Comparison of ENCODE assay signal across 9 cellular contexts in genomic region chr17:4655933-4656332, GRCh38. TPM values are rescaled to one million over a fixed set of nuclear protein-coding genes. Genes with fewer than 3 reads are reported as not detected.
DNase-seq lines count a peak whose midpoint lies in the region; ATAC-seq, FAIRE-seq and TF ChIP-seq lines count a peak whose summit lies in the region.
"Not testable (repeated sequence)": the region's sequence is repeated elsewhere in the genome, so short reads cannot be mapped to it uniquely, and the experiment has no call there.
"Had no signal": no experiment of that assay in that cellular context is flagged by ENCODE, and none has a peak within 500 bp of the region (broad histone marks: within the 10 kb centered on the region; RNA-seq: fewer than 3 reads in every experiment).

No MANE protein-coding gene starts in this region.

- not testable (repeated sequence) for H3K9me3 ChIP-seq in DND-41 (ENCODE audit: insufficient read depth, low read length, severe bottlenecking); K562 (replicated peaks; ENCODE audit: control insufficient read depth, insufficient read depth, low read depth, low read length); H1 (ENCODE audit: insufficient read depth in 2 of 2, low read depth in 1 of 2, low read length in 1 of 2); HepG2 (ENCODE audit: low read length)

- not testable (repeated sequence) for TF ChIP-seq RAD21 in K562 (CRISPR knock-in tag; conservative IDR thresholded peaks at IDR 0.05 in 1 of 2, IDR thresholded peaks at IDR 0.05 in 1 of 2); H1 (IDR thresholded peaks at IDR 0.05 in 1 of 2, conservative IDR thresholded peaks at IDR 0.05 in 1 of 2; ENCODE audit: low read depth in 2 of 2, low read length in 2 of 2); HepG2 (CRISPR knock-in tag; IDR thresholded peaks at IDR 0.05)

- H2BK5ac ChIP-seq in H1 (ENCODE audit: low read depth, low read length) = not testable (repeated sequence)

- POLR2A ChIA-PET in WTC11 (lab: Charles Lee); K562 (lab: Yijun Ruan, JAX); HepG2 (lab: Yijun Ruan, JAX): not testable (repeated sequence)
- POLR2A ChIA-PET in H1 (lab: Charles Lee; ENCODE audit: partially characterized antibody) = interaction anchor here (1.3 to 1.5 kb wide), 4 partner anchors 8 to 53 kb away, joined by 3 to 8 read pairs (median 4); no protein-coding TSS in a partner anchor

- H3K27me3 ChIP-seq in DND-41 (ENCODE audit: insufficient read depth, low read length, poor library complexity); K562 (ENCODE audit: control insufficient read depth in 2 of 2, insufficient read depth in 2 of 2, low read length in 2 of 2); H1 (replicated peaks in 1 of 4; ENCODE audit: control insufficient read depth in 3 of 4, extremely low read depth in 1 of 4, insufficient read depth in 3 of 4, low read length in 3 of 4); HepG2 (ENCODE audit: control insufficient read depth in 1 of 2, insufficient read depth in 2 of 2, low read length in 2 of 2): not testable (repeated sequence)

- not testable (repeated sequence) for H3K36me3 Mint-ChIP-seq in WTC11

- ATAC-seq in DND-41 (ENCODE audit: insufficient read depth, low read depth); WTC11; K562; HepG2: not testable (repeated sequence)

- BruUV-seq in K562 (replicated peaks; lab: Mats Ljungman, UMichigan); HepG2 (replicated peaks; lab: Mats Ljungman, UMichigan): not testable (repeated sequence)

- not testable (repeated sequence) for H2BK120ac ChIP-seq in H1 (replicated peaks; ENCODE audit: low read depth, low read length)

- not testable (repeated sequence) for H3K4me1 ChIP-seq in DND-41 (ENCODE audit: insufficient read depth, low read length); H1 (replicated peaks in 1 of 4; ENCODE audit: control insufficient read depth in 3 of 4, insufficient read depth in 4 of 4, low read length in 3 of 4); HepG2 (ENCODE audit: insufficient read depth, low read length)
- H3K4me1 ChIP-seq in K562 (replicated peaks in 1 of 2; ENCODE audit: control insufficient read depth in 2 of 2, insufficient read depth in 2 of 2, low read length in 2 of 2) = peaks cover 16 to 30% of the 10 kb centered on the region in 2 experiments; a peak in 4 of 5 replicates

- WGBS in K562 (ENCODE audit: insufficient coverage, low coverage, missing lambda C conversion rate) = 79% methylated on average over 6 of the region's 7 CpGs
- 92% methylated on average over 7 of the region's 7 CpGs; no CpG with 5 or more reads in 1 of the 2 experiments for WGBS in H1 (ENCODE audit: extremely low coverage in 1 of 2, insufficient coverage in 1 of 2, insufficient read length in 1 of 2, insufficient replicate concordance in 2 of 2, low coverage in 1 of 2, low lambda C conversion rate in 2 of 2, missing lambda C conversion rate in 1 of 2), 2 experiments
- WGBS in HepG2 (ENCODE audit: low lambda C conversion rate) = 43% methylated on average over 7 of the region's 7 CpGs

- not testable (repeated sequence) for H3K56ac ChIP-seq in H1 (replicated peaks; ENCODE audit: insufficient read length, low read depth, low read length)

- not testable (repeated sequence) for H3K4me1 Mint-ChIP-seq in WTC11

- H3K9ac ChIP-seq in DND-41 (ENCODE audit: low read depth, low read length); K562 (ENCODE audit: insufficient read depth in 1 of 2, low read depth in 2 of 2, low read length in 2 of 2); H1 (replicated peaks in 1 of 4; ENCODE audit: extremely low read depth in 1 of 4, low read depth in 3 of 4, low read length in 3 of 4); HepG2 (ENCODE audit: insufficient read depth, low read depth, low read length): not testable (repeated sequence)

- not testable (repeated sequence) for H3K79me1 ChIP-seq in H1 (ENCODE audit: low read depth, low read length)

- not testable (repeated sequence) for H3K18ac ChIP-seq in H1 (ENCODE audit: extremely low read depth, low read length)

- intact Hi-C loops in K562 (cut with micrococcal nuclease); HepG2 (cut with micrococcal nuclease; ENCODE audit: unreplicated experiment): not testable (repeated sequence)

- DNase-seq in DND-41 = peak; percentile 16
- not testable (repeated sequence) for DNase-seq in WTC11 (ENCODE audit: low spot score); K562 (ENCODE audit: extremely low read depth in 1 of 4, low spot score in 3 of 4); H1 (ENCODE audit: low read depth in 1 of 2, low spot score in 2 of 2); HepG2 (ENCODE audit: low spot score)

- H2AFZ ChIP-seq in DND-41 (ENCODE audit: low read depth, low read length); K562 (ENCODE audit: low read depth, low read length); H1 (ENCODE audit: low read length); HepG2 (ENCODE audit: low read length): not testable (repeated sequence)

- not testable (repeated sequence) for H3K9me1 ChIP-seq in K562 (ENCODE audit: control insufficient read depth, insufficient read depth, low read length)

- not testable (repeated sequence) for H3K23me2 ChIP-seq in H1 (ENCODE audit: low read depth, low read length)

- H3K27ac ChIP-seq in DND-41 (ENCODE audit: low read length); K562 (ENCODE audit: extremely low read depth, low read depth, low read length); H1 (ENCODE audit: low read depth, low read length); HepG2 (ENCODE audit: extremely low read length, insufficient read depth, low read length): not testable (repeated sequence)

- not testable (repeated sequence) for H4K20me1 ChIP-seq in DND-41 (ENCODE audit: insufficient read depth, low read length); K562 (replicated peaks; ENCODE audit: control insufficient read depth, insufficient read depth, low read length); H1 (replicated peaks in 1 of 2; ENCODE audit: control insufficient read depth in 1 of 2, insufficient read depth in 2 of 2, low read length in 2 of 2); HepG2 (ENCODE audit: insufficient read depth, low read length)

- H4K8ac ChIP-seq in H1 (ENCODE audit: extremely low read depth, insufficient read depth, low read length) = peak overlapping the region; percentile 68; the same call in 1 of the 2 replicates

- not testable (repeated sequence) for H3K9me3 Mint-ChIP-seq in WTC11

- H3K79me2 ChIP-seq in DND-41 (ENCODE audit: insufficient read depth, low read length); K562 (ENCODE audit: control insufficient read depth, insufficient read depth, low read length); H1 (ENCODE audit: control insufficient read depth in 1 of 2, insufficient read depth in 2 of 2, low read length in 2 of 2); HepG2 (ENCODE audit: insufficient read depth, low read length): not testable (repeated sequence)

- not testable (repeated sequence) for H2BK15ac ChIP-seq in H1 (ENCODE audit: low read length)

- H3K4me3 Mint-ChIP-seq in WTC11 = not testable (repeated sequence)

- H2AK5ac ChIP-seq in H1 (ENCODE audit: low read depth, low read length) = not testable (repeated sequence)

- H3K27me3 Mint-ChIP-seq in WTC11 (ENCODE audit: low read depth) = not testable (repeated sequence)

- TF ChIP-seq CTCF in DND-41 (IDR thresholded peaks at IDR 0.05; ENCODE audit: borderline replicate concordance, extremely low read depth, low read length, poor library complexity, severe bottlenecking); WTC11 (IDR thresholded peaks at IDR 0.05); K562 (IDR thresholded peaks at IDR 0.05 in 2 of 3, conservative IDR thresholded peaks at IDR 0.05 in 1 of 3; ENCODE audit: insufficient read depth in 2 of 3, low read depth in 1 of 3, low read length in 3 of 3); H1 (IDR thresholded peaks at IDR 0.05; ENCODE audit: control extremely low read depth in 1 of 3, insufficient read depth in 1 of 3, low read depth in 1 of 3, low read length in 3 of 3); HepG2 (CRISPR knock-in tag; IDR thresholded peaks at IDR 0.05): not testable (repeated sequence)

- CTCF ChIA-PET in WTC11 (lab: Charles Lee) = interaction anchor here (1.0 to 1.5 kb wide), 2 partner anchors 14 to 253 kb away, joined by 3 to 4 read pairs; partner anchors contain the start of gene ALOX15
- CTCF ChIA-PET in K562 (lab: Yijun Ruan, JAX; ENCODE audit: low intra/inter-chr PET ratio) = interaction anchor here (0.6 kb wide), 1 partner anchor 197 kb away, joined by 3 read pairs; no protein-coding TSS in a partner anchor
- CTCF ChIA-PET in H1 (lab: Charles Lee; ENCODE audit: partially characterized antibody) = interaction anchor here (1.7 kb wide), 3 partner anchors 9 to 89 kb away, joined by 3 to 7 read pairs (median 4); no protein-coding TSS in a partner anchor
- CTCF ChIA-PET in HepG2 (lab: Yijun Ruan, JAX; ENCODE audit: low intra/inter-chr PET ratio, low total read pairs) = not testable (repeated sequence)

- not testable (repeated sequence) for H2BK12ac ChIP-seq in H1 (ENCODE audit: low read depth, low read length)

- not testable (repeated sequence) for FAIRE-seq in K562 (lab: Jason Lieb, UNC); H1 (lab: Jason Lieb, UNC); HepG2 (lab: Jason Lieb, UNC)

- not testable (repeated sequence) for H4K91ac ChIP-seq in H1 (replicated peaks; ENCODE audit: insufficient read length, low read length)

- H3K23ac ChIP-seq in H1 (ENCODE audit: insufficient read length) = not testable (repeated sequence)

- H3K4me3 ChIP-seq in DND-41 (ENCODE audit: low read depth in 1 of 2, low read length in 2 of 2); K562; H1 (ENCODE audit: extremely low read depth in 1 of 4, insufficient read depth in 2 of 4, low read depth in 3 of 4, low read length in 4 of 4); HepG2 (replicated peaks in 1 of 3; ENCODE audit: insufficient read depth in 1 of 3, low read depth in 2 of 3, low read length in 3 of 3): not testable (repeated sequence)

- peak overlapping the region; percentile 36; the same call in 1 of the 2 replicates for H3K27ac Mint-ChIP-seq in WTC11

- not testable (repeated sequence) for H2BK20ac ChIP-seq in H1 (ENCODE audit: low read length)

- H4K5ac ChIP-seq in H1 (ENCODE audit: insufficient read length, low read depth, low read length) = not testable (repeated sequence)

- H3K4ac ChIP-seq in H1 (replicated peaks; ENCODE audit: insufficient read length, low read depth, low read length) = not testable (repeated sequence)

- not testable (repeated sequence) for H3K36me3 ChIP-seq in DND-41 (ENCODE audit: insufficient read depth, low read length); K562 (ENCODE audit: control insufficient read depth, insufficient read depth, low read length); H1 (ENCODE audit: control insufficient read depth in 2 of 4, insufficient read depth in 4 of 4, low read length in 3 of 4); HepG2 (replicated peaks in 1 of 2; ENCODE audit: control insufficient read depth in 1 of 2, insufficient read depth in 2 of 2, low read length in 2 of 2)

- H3K4me2 ChIP-seq in DND-41 (ENCODE audit: insufficient read depth, low read length); K562 (ENCODE audit: insufficient read depth, low read length); H1 (ENCODE audit: insufficient read depth in 1 of 2, low read depth in 2 of 2, low read length in 2 of 2); HepG2 (ENCODE audit: low read depth, low read length): not testable (repeated sequence)

- TF ChIP-seq EP300 in K562 (IDR thresholded peaks at IDR 0.05; ENCODE audit: low read length); H1 (IDR thresholded peaks at IDR 0.05; ENCODE audit: borderline replicate concordance in 1 of 2, low read depth in 2 of 2, low read length in 2 of 2); HepG2 (IDR thresholded peaks at IDR 0.05; ENCODE audit: low read depth in 2 of 2, low read length in 2 of 2); HepG2 (CRISPR knock-in tag; IDR thresholded peaks at IDR 0.05; ENCODE audit: borderline replicate concordance): not testable (repeated sequence)

- not testable (repeated sequence) for TF ChIP-seq POLR2A in K562 (conservative IDR thresholded peaks at IDR 0.05); H1 (IDR thresholded peaks at IDR 0.05; ENCODE audit: control extremely low read depth in 1 of 2, low read depth in 2 of 2, low read length in 2 of 2); HepG2 (IDR thresholded peaks at IDR 0.05; ENCODE audit: insufficient read depth in 1 of 2, low read depth in 2 of 2, low read length in 2 of 2)

- H3K14ac ChIP-seq in H1 (ENCODE audit: insufficient read length) = not testable (repeated sequence)

- in situ Hi-C loops in K562 (cut with MboI); HepG2 (cut with HindIII; ENCODE audit: extremely low pct_ligation_motif_present, low pct_unique_long_range_greater_than_20kb): not testable (repeated sequence)

RNA-seq across cellular contexts. Expression of gene ALOX15, which starts 14.5 kb away (rescaled TPM):
- total RNA-seq in WTC11 (2021) (0.32 to 0.82 TPM (median 0.50 TPM) in 3 replicates), K562 (2014; rRNA removed) (not detected in 2 replicates), K562 (2014; rRNA removed; fragmentation: Illumina TruSeq; extraction: Trizol) (not detected in 2 replicates), K562 (2015; rRNA removed; fragmentation: Illumina TruSeq; extraction: Trizol) (not detected in 2 replicates), K562 (2021) (not detected in 2 replicates), HepG2 (2016; rRNA removed; fragmentation: Illumina TruSeq; extraction: Trizol) (0.04 TPM in 1 of 2 replicates, not detected in the other)
- total RNA-seq in K562 (2011; cell fraction: chromatin; rRNA removed; ENCODE audit: low replicate concordance) = not detected in 2 replicates
- total RNA-seq in K562 (2011; cell fraction: nucleolus; rRNA removed) = not detected in 2 replicates
- total RNA-seq in K562 (2011; cell fraction: nucleoplasm; rRNA removed) = not detected in 2 replicates
- polyA plus RNA-seq in K562 (2011; rRNA removed) (not detected in 2 replicates), K562 (2014; fragmentation: Illumina TruSeq; extraction: Trizol) (not detected in 2 replicates), K562 (2014; fragmentation: Nextera tagmentation; extraction: Ambion mirVana) (not detected), K562 (2014; rRNA removed) (not detected in 2 replicates), H1 (2011; rRNA removed) (1.7 and 2.2 TPM in 2 replicates), HepG2 (2011; rRNA removed) (0.35 TPM in 1 of 2 replicates, not detected in the other)
- not detected in 2 replicates for polyA plus RNA-seq in K562 (2011; cell fraction: cytosol; rRNA removed)
- not detected in 2 replicates for polyA plus RNA-seq in K562 (2011; cell fraction: nucleus; rRNA removed)
- not detected in 2 replicates for polyA plus RNA-seq in K562 (2012)
- not detected in 2 replicates for polyA minus RNA-seq in K562 (2011; rRNA and poly(A)+ RNA removed)
- not detected in 2 replicates for polyA minus RNA-seq in K562 (2011; cell fraction: cytosol; rRNA and poly(A)+ RNA removed)
- not detected in 2 replicates for polyA minus RNA-seq in K562 (2011; cell fraction: nucleus; rRNA and poly(A)+ RNA removed)
- 1.5 TPM in 2 replicates for total RNA-seq in H1 (2021; fragmentation: NEBNext Ultra II Directional; extraction: Animal tissue kit (Norgen Biotek cat#: 25700))
- polyA plus RNA-seq in H1 (2011; cell fraction: cytosol; rRNA removed) = 2.0 TPM
- polyA plus RNA-seq in H1 (2011; cell fraction: nucleus; rRNA removed) = 2.4 TPM
- polyA plus RNA-seq in H1 (2012, experiment 1 of 2) = 0.99 to 1.8 TPM (median 1.3 TPM) in 4 replicates
- 1.2 TPM for polyA plus RNA-seq in H1 (2012, experiment 2 of 2)
- polyA plus RNA-seq in H1 (2013, experiment 1 of 2) = 0.61 TPM
- 0.64 TPM for polyA plus RNA-seq in H1 (2013, experiment 2 of 2)
- 1.00 and 1.8 TPM in 2 replicates for polyA minus RNA-seq in H1 (2011; rRNA and poly(A)+ RNA removed)
- polyA minus RNA-seq in H1 (2011; cell fraction: cytosol; rRNA and poly(A)+ RNA removed) = 1.3 TPM
- polyA minus RNA-seq in H1 (2011; cell fraction: nucleus; rRNA and poly(A)+ RNA removed) = 0.60 TPM
- total RNA-seq in HepG2 (2016; cell fraction: cytosol; rRNA removed; fragmentation: Illumina TruSeq; extraction: Trizol; ENCODE audit: low read depth) = not detected in 2 replicates
- 0.09 TPM in 1 of 2 replicates, not detected in the other for total RNA-seq in HepG2 (2016; cell fraction: insoluble cytoplasmic fraction; rRNA removed; fragmentation: Illumina TruSeq; extraction: Trizol)
- total RNA-seq in HepG2 (2016; cell fraction: membrane; rRNA removed; fragmentation: Illumina TruSeq; extraction: Trizol) = not detected in 2 replicates
- total RNA-seq in HepG2 (2016; cell fraction: nucleus; rRNA removed; fragmentation: Illumina TruSeq; extraction: Trizol) = not detected in 2 replicates
- polyA plus RNA-seq in HepG2 (2011; cell fraction: cytosol; rRNA removed) = 0.01 and 0.03 TPM in 2 replicates
- not detected in 2 replicates for polyA plus RNA-seq in HepG2 (2011; cell fraction: nucleus; rRNA removed)
- not detected in 2 replicates for polyA plus RNA-seq in HepG2 (2012)
- not detected in 2 replicates for polyA plus RNA-seq in HepG2 (2016; cell fraction: cytosol; fragmentation: Illumina TruSeq; extraction: Trizol; ENCODE audit: low read depth)
- polyA plus RNA-seq in HepG2 (2016; cell fraction: insoluble cytoplasmic fraction; fragmentation: Illumina TruSeq; extraction: Trizol; ENCODE audit: low read depth) = not detected in 2 replicates
- polyA plus RNA-seq in HepG2 (2016; cell fraction: membrane; fragmentation: Illumina TruSeq; extraction: Trizol; ENCODE audit: low read depth) = not detected in 2 replicates
- polyA plus RNA-seq in HepG2 (2016; cell fraction: nucleus; fragmentation: Illumina TruSeq; extraction: Trizol; ENCODE audit: insufficient read depth, low read depth) = not detected in 2 replicates
- polyA minus RNA-seq in HepG2 (2011; rRNA and poly(A)+ RNA removed; ENCODE audit: low replicate concordance) = not detected in 2 replicates
- polyA minus RNA-seq in HepG2 (2011; cell fraction: cytosol; rRNA and poly(A)+ RNA removed) = not detected in 2 replicates
- polyA minus RNA-seq in HepG2 (2011; cell fraction: nucleus; rRNA and poly(A)+ RNA removed) = not detected in 2 replicates
- total RNA-seq: B cell; CD8-positive, alpha-beta T cell; Daoy had no signal
- polyA plus RNA-seq: BJ had no signal

RNA-seq across cellular contexts. Expression of gene PELP1, which starts 48.0 kb away (rescaled TPM):
- total RNA-seq in WTC11 (2021) (177 to 218 TPM (median 178 TPM) in 3 replicates), K562 (2014; rRNA removed) (17.4 and 23.9 TPM in 2 replicates), K562 (2014; rRNA removed; fragmentation: Illumina TruSeq; extraction: Trizol) (6.8 and 8.2 TPM in 2 replicates), K562 (2015; rRNA removed; fragmentation: Illumina TruSeq; extraction: Trizol) (8.3 and 10.3 TPM in 2 replicates), K562 (2021) (80.3 and 96.4 TPM in 2 replicates), HepG2 (2016; rRNA removed; fragmentation: Illumina TruSeq; extraction: Trizol) (27.8 and 33.2 TPM in 2 replicates)
- total RNA-seq in K562 (2011; cell fraction: chromatin; rRNA removed; ENCODE audit: low replicate concordance) = 101 and 191 TPM in 2 replicates
- total RNA-seq in K562 (2011; cell fraction: nucleolus; rRNA removed) = 108 and 112 TPM in 2 replicates
- 98.5 and 106 TPM in 2 replicates for total RNA-seq in K562 (2011; cell fraction: nucleoplasm; rRNA removed)
- polyA plus RNA-seq in K562 (2011; rRNA removed) (7.9 and 34.2 TPM in 2 replicates), K562 (2014; fragmentation: Illumina TruSeq; extraction: Trizol) (24.0 and 35.1 TPM in 2 replicates), K562 (2014; fragmentation: Nextera tagmentation; extraction: Ambion mirVana) (under 1 TPM; 0.29 to 0.53 TPM), K562 (2014; rRNA removed) (17.3 and 20.3 TPM in 2 replicates), H1 (2011; rRNA removed) (75.6 and 160 TPM in 2 replicates), HepG2 (2011; rRNA removed) (14.9 and 22.5 TPM in 2 replicates)
- polyA plus RNA-seq in K562 (2011; cell fraction: cytosol; rRNA removed) = 8.8 and 12.9 TPM in 2 replicates
- 89.1 and 93.1 TPM in 2 replicates for polyA plus RNA-seq in K562 (2011; cell fraction: nucleus; rRNA removed)
- polyA plus RNA-seq in K562 (2012) = 36.7 and 40.6 TPM in 2 replicates
- 14.8 and 20.7 TPM in 2 replicates for polyA minus RNA-seq in K562 (2011; rRNA and poly(A)+ RNA removed)
- polyA minus RNA-seq in K562 (2011; cell fraction: cytosol; rRNA and poly(A)+ RNA removed) = 29.0 and 30.2 TPM in 2 replicates
- 47.8 and 62.3 TPM in 2 replicates for polyA minus RNA-seq in K562 (2011; cell fraction: nucleus; rRNA and poly(A)+ RNA removed)
- total RNA-seq in H1 (2021; fragmentation: NEBNext Ultra II Directional; extraction: Animal tissue kit (Norgen Biotek cat#: 25700)) = 184 and 185 TPM in 2 replicates
- 33.4 TPM for polyA plus RNA-seq in H1 (2011; cell fraction: cytosol; rRNA removed)
- 184 TPM for polyA plus RNA-seq in H1 (2011; cell fraction: nucleus; rRNA removed)
- 103 to 125 TPM (median 122 TPM) in 4 replicates for polyA plus RNA-seq in H1 (2012, experiment 1 of 2)
- polyA plus RNA-seq in H1 (2012, experiment 2 of 2) = 132 TPM
- 94.7 TPM for polyA plus RNA-seq in H1 (2013, experiment 1 of 2)
- 82.7 TPM for polyA plus RNA-seq in H1 (2013, experiment 2 of 2)
- 111 and 125 TPM in 2 replicates for polyA minus RNA-seq in H1 (2011; rRNA and poly(A)+ RNA removed)
- 52.8 TPM for polyA minus RNA-seq in H1 (2011; cell fraction: cytosol; rRNA and poly(A)+ RNA removed)
- polyA minus RNA-seq in H1 (2011; cell fraction: nucleus; rRNA and poly(A)+ RNA removed) = 113 TPM
- total RNA-seq in HepG2 (2016; cell fraction: cytosol; rRNA removed; fragmentation: Illumina TruSeq; extraction: Trizol; ENCODE audit: low read depth) = 8.6 and 9.3 TPM in 2 replicates
- total RNA-seq in HepG2 (2016; cell fraction: insoluble cytoplasmic fraction; rRNA removed; fragmentation: Illumina TruSeq; extraction: Trizol) = 29.7 and 32.3 TPM in 2 replicates
- 8.2 and 11.4 TPM in 2 replicates for total RNA-seq in HepG2 (2016; cell fraction: membrane; rRNA removed; fragmentation: Illumina TruSeq; extraction: Trizol)
- 38.3 and 51.4 TPM in 2 replicates for total RNA-seq in HepG2 (2016; cell fraction: nucleus; rRNA removed; fragmentation: Illumina TruSeq; extraction: Trizol)
- polyA plus RNA-seq in HepG2 (2011; cell fraction: cytosol; rRNA removed) = 4.3 and 5.4 TPM in 2 replicates
- polyA plus RNA-seq in HepG2 (2011; cell fraction: nucleus; rRNA removed) = 83.8 and 108 TPM in 2 replicates
- polyA plus RNA-seq in HepG2 (2012) = 32.3 and 36.6 TPM in 2 replicates
- 1.4 and 1.8 TPM in 2 replicates for polyA plus RNA-seq in HepG2 (2016; cell fraction: cytosol; fragmentation: Illumina TruSeq; extraction: Trizol; ENCODE audit: low read depth)
- 18.5 and 30.6 TPM in 2 replicates for polyA plus RNA-seq in HepG2 (2016; cell fraction: insoluble cytoplasmic fraction; fragmentation: Illumina TruSeq; extraction: Trizol; ENCODE audit: low read depth)
- polyA plus RNA-seq in HepG2 (2016; cell fraction: membrane; fragmentation: Illumina TruSeq; extraction: Trizol; ENCODE audit: low read depth) = 3.5 and 4.7 TPM in 2 replicates
- 96.8 and 111 TPM in 2 replicates for polyA plus RNA-seq in HepG2 (2016; cell fraction: nucleus; fragmentation: Illumina TruSeq; extraction: Trizol; ENCODE audit: insufficient read depth, low read depth)
- 69.8 and 87.2 TPM in 2 replicates for polyA minus RNA-seq in HepG2 (2011; rRNA and poly(A)+ RNA removed; ENCODE audit: low replicate concordance)
- polyA minus RNA-seq in HepG2 (2011; cell fraction: cytosol; rRNA and poly(A)+ RNA removed) = 14.3 and 16.8 TPM in 2 replicates
- 39.3 and 65.8 TPM in 2 replicates for polyA minus RNA-seq in HepG2 (2011; cell fraction: nucleus; rRNA and poly(A)+ RNA removed)

RNA-seq across cellular contexts. Expression of gene ARRB2, which starts 54.5 kb away (rescaled TPM):
- 79.7 to 87.8 TPM (median 81.0 TPM) in 3 replicates for total RNA-seq in WTC11 (2021)
- 15.3 and 26.8 TPM in 2 replicates for total RNA-seq in K562 (2011; cell fraction: chromatin; rRNA removed; ENCODE audit: low replicate concordance)
- total RNA-seq in K562 (2011; cell fraction: nucleolus; rRNA removed) = 10.2 and 13.6 TPM in 2 replicates
- 14.5 and 18.3 TPM in 2 replicates for total RNA-seq in K562 (2011; cell fraction: nucleoplasm; rRNA removed)
- total RNA-seq in K562 (2014; rRNA removed) = 7.2 and 12.2 TPM in 2 replicates
- total RNA-seq in K562 (2014; rRNA removed; fragmentation: Illumina TruSeq; extraction: Trizol) = 7.3 and 8.2 TPM in 2 replicates
- 7.9 and 9.8 TPM in 2 replicates for total RNA-seq in K562 (2015; rRNA removed; fragmentation: Illumina TruSeq; extraction: Trizol)
- 14.7 and 15.2 TPM in 2 replicates for total RNA-seq in K562 (2021)
- 7.0 and 8.8 TPM in 2 replicates for polyA plus RNA-seq in K562 (2011; rRNA removed)
- 6.3 and 14.0 TPM in 2 replicates for polyA plus RNA-seq in K562 (2011; cell fraction: cytosol; rRNA removed)
- polyA plus RNA-seq in K562 (2011; cell fraction: nucleus; rRNA removed) = 13.2 and 20.5 TPM in 2 replicates
- polyA plus RNA-seq in K562 (2012) = 13.5 and 18.0 TPM in 2 replicates
- polyA plus RNA-seq in K562 (2014; fragmentation: Illumina TruSeq; extraction: Trizol) = 14.3 and 15.3 TPM in 2 replicates
- polyA plus RNA-seq in K562 (2014; fragmentation: Nextera tagmentation; extraction: Ambion mirVana) = under 1 TPM; 0.79 to 0.80 TPM
- polyA plus RNA-seq in K562 (2014; rRNA removed) = 7.5 and 9.4 TPM in 2 replicates
- 3.6 and 5.0 TPM in 2 replicates for polyA minus RNA-seq in K562 (2011; rRNA and poly(A)+ RNA removed)
- polyA minus RNA-seq in K562 (2011; cell fraction: cytosol; rRNA and poly(A)+ RNA removed) = 4.1 and 5.1 TPM in 2 replicates
- 3.0 and 3.6 TPM in 2 replicates for polyA minus RNA-seq in K562 (2011; cell fraction: nucleus; rRNA and poly(A)+ RNA removed)
- total RNA-seq in H1 (2021; fragmentation: NEBNext Ultra II Directional; extraction: Animal tissue kit (Norgen Biotek cat#: 25700)) = 95.6 and 101 TPM in 2 replicates
- polyA plus RNA-seq in H1 (2011; rRNA removed) = 72.4 and 96.0 TPM in 2 replicates
- polyA plus RNA-seq in H1 (2011; cell fraction: cytosol; rRNA removed) = 73.9 TPM
- 129 TPM for polyA plus RNA-seq in H1 (2011; cell fraction: nucleus; rRNA removed)
- polyA plus RNA-seq in H1 (2012, experiment 1 of 2) = 104 to 117 TPM (median 111 TPM) in 4 replicates
- 90.6 TPM for polyA plus RNA-seq in H1 (2012, experiment 2 of 2)
- polyA plus RNA-seq in H1 (2013, experiment 1 of 2) = 70.3 TPM
- 66.1 TPM for polyA plus RNA-seq in H1 (2013, experiment 2 of 2)
- 38.6 and 48.3 TPM in 2 replicates for polyA minus RNA-seq in H1 (2011; rRNA and poly(A)+ RNA removed)
- polyA minus RNA-seq in H1 (2011; cell fraction: cytosol; rRNA and poly(A)+ RNA removed) = 30.5 TPM
- 29.7 TPM for polyA minus RNA-seq in H1 (2011; cell fraction: nucleus; rRNA and poly(A)+ RNA removed)
- total RNA-seq in HepG2 (2016; rRNA removed; fragmentation: Illumina TruSeq; extraction: Trizol) = 15.5 and 21.5 TPM in 2 replicates
- total RNA-seq in HepG2 (2016; cell fraction: cytosol; rRNA removed; fragmentation: Illumina TruSeq; extraction: Trizol; ENCODE audit: low read depth) = 26.6 and 31.6 TPM in 2 replicates
- total RNA-seq in HepG2 (2016; cell fraction: insoluble cytoplasmic fraction; rRNA removed; fragmentation: Illumina TruSeq; extraction: Trizol) = 11.0 and 21.7 TPM in 2 replicates
- total RNA-seq in HepG2 (2016; cell fraction: membrane; rRNA removed; fragmentation: Illumina TruSeq; extraction: Trizol) = 39.2 and 42.1 TPM in 2 replicates
- 14.4 and 14.9 TPM in 2 replicates for total RNA-seq in HepG2 (2016; cell fraction: nucleus; rRNA removed; fragmentation: Illumina TruSeq; extraction: Trizol)
- polyA plus RNA-seq in HepG2 (2011; rRNA removed) = 49.2 and 58.4 TPM in 2 replicates
- 39.2 and 47.6 TPM in 2 replicates for polyA plus RNA-seq in HepG2 (2011; cell fraction: cytosol; rRNA removed)
- polyA plus RNA-seq in HepG2 (2011; cell fraction: nucleus; rRNA removed) = 125 and 127 TPM in 2 replicates
- 56.5 and 69.1 TPM in 2 replicates for polyA plus RNA-seq in HepG2 (2012)
- polyA plus RNA-seq in HepG2 (2016; cell fraction: cytosol; fragmentation: Illumina TruSeq; extraction: Trizol; ENCODE audit: low read depth) = 73.1 and 77.8 TPM in 2 replicates
- 31.2 and 37.0 TPM in 2 replicates for polyA plus RNA-seq in HepG2 (2016; cell fraction: insoluble cytoplasmic fraction; fragmentation: Illumina TruSeq; extraction: Trizol; ENCODE audit: low read depth)
- 82.8 and 84.1 TPM in 2 replicates for polyA plus RNA-seq in HepG2 (2016; cell fraction: membrane; fragmentation: Illumina TruSeq; extraction: Trizol; ENCODE audit: low read depth)
- polyA plus RNA-seq in HepG2 (2016; cell fraction: nucleus; fragmentation: Illumina TruSeq; extraction: Trizol; ENCODE audit: insufficient read depth, low read depth) = 77.0 and 85.1 TPM in 2 replicates
- polyA minus RNA-seq in HepG2 (2011; rRNA and poly(A)+ RNA removed; ENCODE audit: low replicate concordance) = 30.3 and 32.9 TPM in 2 replicates
- polyA minus RNA-seq in HepG2 (2011; cell fraction: cytosol; rRNA and poly(A)+ RNA removed) = 17.3 and 18.1 TPM in 2 replicates
- polyA minus RNA-seq in HepG2 (2011; cell fraction: nucleus; rRNA and poly(A)+ RNA removed) = 19.2 and 23.5 TPM in 2 replicates
